In genomic region chr17:9924735-9925191, GRCh38 we compare ENCODE assay signal across 9 cellular contexts. TPM values are rescaled to one million over a fixed set of nuclear protein-coding genes. Genes with fewer than 3 reads are reported as not detected.
DNase-seq lines count a peak whose midpoint lies in the region; ATAC-seq and TF ChIP-seq lines count a peak whose summit lies in the region.
"Had no signal": no experiment of that assay in that cellular context is flagged by ENCODE, and none has a peak within 500 bp of the region (broad histone marks: within the 10 kb centered on the region; RNA-seq: fewer than 3 reads in every experiment).

No MANE protein-coding gene starts in this region.

- no peaks in the 10 kb centered on the region for H3K9me3 Mint-ChIP-seq in activated CD4-positive, alpha-beta T cell treated with anti-CD3 and anti-CD28 coated beads for 36 hours (ENCODE audit: low read depth)
- H3K9me3 Mint-ChIP-seq in activated T-cell treated with anti-CD3 and anti-CD28 coated beads, Interleukin-2, amount 50 U/mL, for 72 hours: no peaks in the 10 kb centered on the region
- H3K9me3 Mint-ChIP-seq: dendritic cell treated with granulocyte-macrophage colony-stimulating factor and Interleukin-4, amounts not matched to agents 40 ng/mL and 50 ng/mL, for 4 days had no signal

- POLR2A ChIA-PET in activated CD4-positive, alpha-beta T cell treated with anti-CD3 and anti-CD28 coated beads for 36 hours (lab: Charles Lee): no interaction called here

- intact Hi-C loops in activated CD4-positive, alpha-beta T cell treated with anti-CD3 and anti-CD28 coated beads for 36 hours (cut with DNase I, micrococcal nuclease): loop anchor here in 1 of 2 experiments (1.0 to 5.0 kb wide), 3 partner anchors 35 to 693 kb away; no protein-coding TSS in a partner anchor

- no peaks in the 10 kb centered on the region for H3K79me2 ChIP-seq in parathyroid adenoma

- no peak overlapping the region for H3K9ac ChIP-seq in parathyroid adenoma

- H3K4me3 Mint-ChIP-seq in activated CD4-positive, alpha-beta T cell treated with anti-CD3 and anti-CD28 coated beads for 36 hours: no peak overlapping the region
- no peak overlapping the region for H3K4me3 Mint-ChIP-seq in activated T-cell treated with anti-CD3 and anti-CD28 coated beads, Interleukin-2, amount 50 U/mL, for 72 hours
- H3K4me3 Mint-ChIP-seq: dendritic cell treated with granulocyte-macrophage colony-stimulating factor and Interleukin-4, amounts not matched to agents 40 ng/mL and 50 ng/mL, for 4 days had no signal

- no peak overlapping the region for H3K27ac ChIP-seq in parathyroid adenoma

- H3K4me3 ChIP-seq in parathyroid adenoma (ENCODE audit: low read depth, low read length) (no peak overlapping the region), MG63 (no peak overlapping the region)

- no peak overlapping the region for H3K27ac Mint-ChIP-seq in activated CD4-positive, alpha-beta T cell treated with anti-CD3 and anti-CD28 coated beads for 36 hours
- peak overlapping the region; percentile 13 for H3K27ac Mint-ChIP-seq in activated T-cell treated with anti-CD3 and anti-CD28 coated beads, Interleukin-2, amount 50 U/mL, for 72 hours
- H3K27ac Mint-ChIP-seq: dendritic cell treated with granulocyte-macrophage colony-stimulating factor and Interleukin-4, amounts not matched to agents 40 ng/mL and 50 ng/mL, for 4 days had no signal

- H3K27me3 ChIP-seq in parathyroid adenoma (ENCODE audit: control insufficient read depth, insufficient read depth, low read length): no peaks in the 10 kb centered on the region
- H3K27me3 ChIP-seq in MG63: no peaks in the 10 kb centered on the region

- H3K36me3 ChIP-seq in parathyroid adenoma (ENCODE audit: control insufficient read depth, insufficient read depth, low read length): no peaks in the 10 kb centered on the region
- no peaks in the 10 kb centered on the region for H3K36me3 ChIP-seq in MG63

- ATAC-seq in activated CD4-positive, alpha-beta T cell treated with anti-CD3 and anti-CD28 coated beads for 36 hours: peak; percentile 58
- ATAC-seq in HG02798 (IDR thresholded peaks at IDR 0.05; ENCODE audit: poor library complexity, unreplicated experiment): peak; percentile 56
- ATAC-seq in activated T-cell treated with anti-CD3 and anti-CD28 coated beads, Interleukin-2, amount 50 U/mL, for 72 hours (replicated peaks in 1 of 2): peak; percentile 36 to 41

- no peak overlapping the region for H3K4me2 ChIP-seq in parathyroid adenoma (ENCODE audit: low read length)

- no peaks in the 10 kb centered on the region for H3K27me3 Mint-ChIP-seq in activated CD4-positive, alpha-beta T cell treated with anti-CD3 and anti-CD28 coated beads for 36 hours
- no peaks in the 10 kb centered on the region for H3K27me3 Mint-ChIP-seq in activated T-cell treated with anti-CD3 and anti-CD28 coated beads, Interleukin-2, amount 50 U/mL, for 72 hours (ENCODE audit: low read depth)
- H3K27me3 Mint-ChIP-seq: dendritic cell treated with granulocyte-macrophage colony-stimulating factor and Interleukin-4, amounts not matched to agents 40 ng/mL and 50 ng/mL, for 4 days had no signal

- peak overlapping the region; percentile 69 for H2AFZ ChIP-seq in parathyroid adenoma

- H3K9me3 ChIP-seq in parathyroid adenoma (ENCODE audit: control insufficient read depth, low read length) (no peaks in the 10 kb centered on the region), MG63 (no peaks in the 10 kb centered on the region)

- H3K4me1 Mint-ChIP-seq in activated CD4-positive, alpha-beta T cell treated with anti-CD3 and anti-CD28 coated beads for 36 hours: no peaks in the 10 kb centered on the region
- H3K4me1 Mint-ChIP-seq in activated T-cell treated with anti-CD3 and anti-CD28 coated beads, Interleukin-2, amount 50 U/mL, for 72 hours (ENCODE audit: low read depth): peaks cover 5% of the 10 kb centered on the region

- no peak for DNase-seq in activated CD4-positive, alpha-beta T cell treated with anti-CD3 and anti-CD28 coated beads for 36 hours
- DNase-seq in activated CD4-positive, alpha-beta T cell treated with anti-CD3 and anti-CD28 coated beads, Interleukin-2, amount 50 U/mL, for 1 hour: no peak
- peak; percentile 10 for DNase-seq in NCI-H345 treated with DMSO at 0.1 percent for 48 hours (lab: John Stamatoyannopoulos, UW; ENCODE audit: unreplicated experiment)
- DNase-seq in activated T-cell treated with anti-CD3 and anti-CD28 coated beads, Interleukin-2, amount 50 U/mL, for 72 hours: peak in 1 of 2 donors; percentile 21
- peak; percentile 70 for DNase-seq in glomerular visceral epithelial cell (ENCODE audit: extremely low spot score)
- no peak for DNase-seq in MG63

- H3K36me3 Mint-ChIP-seq in activated CD4-positive, alpha-beta T cell treated with anti-CD3 and anti-CD28 coated beads for 36 hours (ENCODE audit: low read depth): no peaks in the 10 kb centered on the region
- H3K36me3 Mint-ChIP-seq in activated T-cell treated with anti-CD3 and anti-CD28 coated beads, Interleukin-2, amount 50 U/mL, for 72 hours (ENCODE audit: insufficient read depth in 2 of 2): no peaks in the 10 kb centered on the region

- peak; percentile 78 for TF ChIP-seq CTCF in parathyroid adenoma (IDR thresholded peaks at IDR 0.05)

- no peaks in the 10 kb centered on the region for H3K4me1 ChIP-seq in parathyroid adenoma

- CTCF ChIA-PET in activated CD4-positive, alpha-beta T cell treated with anti-CD3 and anti-CD28 coated beads for 36 hours (lab: Charles Lee): interaction anchor here (0.6 to 1.2 kb wide), 12 partner anchors 8 to 693 kb away, joined by 3 to 4 read pairs (median 3); no protein-coding TSS in a partner anchor

RNA-seq across cellular contexts. Expression of gene RCVRN, which starts 19.7 kb away (rescaled TPM):
- total RNA-seq in activated CD4-positive, alpha-beta T cell treated with anti-CD3 and anti-CD28 coated beads for 36 hours: not detected
- not detected for total RNA-seq in activated T-cell treated with anti-CD3 and anti-CD28 coated beads, Interleukin-2, amount 50 U/mL, for 72 hours
- not detected in 2 replicates for total RNA-seq in MG63 (2014; rRNA removed; shearing (Covaris generic); ENCODE audit: low replicate concordance)

Comparison
In these comparisons a context has a peak if more than half of its experiments do, and no peak if none do; other contexts are left out.
1. DNase-seq: peak in NCI-H345 treated with DMSO at 0.1 percent for 48 hours (single experiment) and glomerular visceral epithelial cell (single experiment); none in activated CD4-positive, alpha-beta T cell treated with anti-CD3 and anti-CD28 coated beads for 36 hours (single experiment), activated CD4-positive, alpha-beta T cell treated with anti-CD3 and anti-CD28 coated beads, Interleukin-2, amount 50 U/mL, for 1 hour (single experiment) and MG63 (single experiment).
2. Peak in every context shown above with its lines, with median percentiles within 50 percentile points of each other: ATAC-seq.